Comparison of ENCODE assay signal across 10 cellular contexts in the genomic region with DNA sequence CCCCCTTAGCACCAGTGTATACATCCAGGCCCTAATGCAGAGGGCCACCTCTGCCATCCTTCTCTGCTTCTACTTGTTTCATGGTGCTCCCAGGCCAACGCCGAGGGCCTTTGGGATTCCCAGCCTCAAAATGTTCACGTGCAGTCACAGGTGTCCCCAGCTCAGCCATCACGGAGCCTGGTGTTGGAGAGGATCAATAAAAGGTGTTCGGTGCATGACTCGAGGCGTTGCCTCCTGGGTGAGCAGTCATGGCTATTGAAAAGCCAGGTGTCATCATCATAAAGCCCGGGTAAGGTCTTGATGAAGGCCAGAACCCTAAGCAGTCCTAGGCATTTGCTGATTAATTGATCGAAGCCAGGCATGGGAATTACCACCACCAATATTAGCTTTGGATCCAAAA.
DNase-seq lines count a peak whose midpoint lies in the region; ATAC-seq and TF ChIP-seq lines count a peak whose summit lies in the region.
"Had no signal": no experiment of that assay in that cellular context is flagged by ENCODE, and none has a peak within 500 bp of the region (broad histone marks: within the 10 kb centered on the region; RNA-seq: fewer than 3 reads in every experiment).

No MANE protein-coding gene starts in this region.

- no peak for ATAC-seq in HG03457 (IDR thresholded peaks at IDR 0.05; ENCODE audit: unreplicated experiment)

- no peak for DNase-seq in left ventricle myocardium inferior
- DNase-seq in cardiac septum (ENCODE audit: low spot score): no peak
- DNase-seq in esophagus squamous epithelium (lab: John Stamatoyannopoulos, UW): no peak
- no peak for DNase-seq in NCI-H146 (lab: John Stamatoyannopoulos, UW)
- no peak for DNase-seq in RPMI8226
- DNase-seq: activated naive CD8-positive, alpha-beta T cell treated with anti-CD3 and anti-CD28 coated beads, Interleukin-2, amount 50 U/mL, for 24 hours had no signal

- H3K27me3 ChIP-seq in left ventricle myocardium inferior (ENCODE audit: low read depth): no peaks in the 10 kb centered on the region
- H3K27me3 ChIP-seq in esophagus squamous epithelium: no peaks in the 10 kb centered on the region
- no peaks in the 10 kb centered on the region for H3K27me3 ChIP-seq in parathyroid adenoma (ENCODE audit: control insufficient read depth, insufficient read depth, low read length)
- H3K27me3 ChIP-seq: pancreas had no signal

- no peak overlapping the region for H3K4me2 ChIP-seq in parathyroid adenoma (ENCODE audit: low read length)

- intact Hi-C loops in left ventricle myocardium inferior (cut with micrococcal nuclease) (loop anchor here (5.0 kb wide), 1 partner anchor 292 kb away; no protein-coding TSS in a partner anchor), cardiac septum (cut with DNase I) (loop anchor here (2.0 to 5.0 kb wide), 4 partner anchors 16 to 417 kb away; a partner anchor contains a TSS), esophagus squamous epithelium (cut with DNase I) (loop anchor here (5.0 kb wide), 2 partner anchors 192 to 282 kb away; a partner anchor contains a TSS)

- 82 to 90% methylated on average over 5 to 9 of the region's 9 CpGs for WGBS in esophagus squamous epithelium, 2 donors
- 90% methylated on average over 9 of the region's 9 CpGs for WGBS in urinary bladder

- peaks cover 86% of the 10 kb centered on the region for H3K4me1 ChIP-seq in left ventricle myocardium inferior
- H3K4me1 ChIP-seq in esophagus squamous epithelium: peaks cover 5 to 30% (median 20%) of the 10 kb centered on the region in 3 donors
- no peaks in the 10 kb centered on the region for H3K4me1 ChIP-seq in parathyroid adenoma
- no peaks in the 10 kb centered on the region for H3K4me1 ChIP-seq in urinary bladder (ENCODE audit: insufficient read depth)
- H3K4me1 ChIP-seq: pancreas had no signal

- H3K9ac ChIP-seq in parathyroid adenoma: no peak overlapping the region

- peak overlapping the region; percentile 94 for H3K27ac ChIP-seq in left ventricle myocardium inferior (replicated peaks)
- H3K27ac ChIP-seq in esophagus squamous epithelium: peak overlapping the region; percentile 36 to 77 (median 76)
- peak overlapping the region; percentile 41 for H3K27ac ChIP-seq in parathyroid adenoma
- H3K27ac ChIP-seq in urinary bladder (ENCODE audit: low read depth): peak overlapping the region; percentile 45

- no peak overlapping the region for H2AFZ ChIP-seq in parathyroid adenoma

- H3K36me3 ChIP-seq in left ventricle myocardium inferior: no peaks in the 10 kb centered on the region
- no peaks in the 10 kb centered on the region for H3K36me3 ChIP-seq in esophagus squamous epithelium
- H3K36me3 ChIP-seq in parathyroid adenoma (ENCODE audit: control insufficient read depth, insufficient read depth, low read length): no peaks in the 10 kb centered on the region
- H3K36me3 ChIP-seq in urinary bladder (ENCODE audit: insufficient read depth): no peaks in the 10 kb centered on the region
- H3K36me3 ChIP-seq: pancreas had no signal

- no peaks in the 10 kb centered on the region for H3K9me3 ChIP-seq in left ventricle myocardium inferior (replicated peaks)
- H3K9me3 ChIP-seq in esophagus squamous epithelium: no peaks in the 10 kb centered on the region
- no peaks in the 10 kb centered on the region for H3K9me3 ChIP-seq in parathyroid adenoma (ENCODE audit: control insufficient read depth, low read length)
- H3K9me3 ChIP-seq: pancreas had no signal

- H3K79me2 ChIP-seq in parathyroid adenoma: no peaks in the 10 kb centered on the region

- H3K4me3 ChIP-seq in left ventricle myocardium inferior: no peak overlapping the region
- no peak overlapping the region for H3K4me3 ChIP-seq in esophagus squamous epithelium
- H3K4me3 ChIP-seq in parathyroid adenoma (ENCODE audit: low read depth, low read length): no peak overlapping the region
- H3K4me3 ChIP-seq in urinary bladder (ENCODE audit: low read depth, low read length): no peak overlapping the region

- no peak for TF ChIP-seq POLR2A in esophagus squamous epithelium (IDR thresholded peaks at IDR 0.05)

- TF ChIP-seq CTCF in left ventricle myocardium inferior (IDR thresholded peaks at IDR 0.05; ENCODE audit: borderline replicate concordance): no peak
- TF ChIP-seq CTCF in esophagus squamous epithelium (IDR thresholded peaks at IDR 0.05): no peak
- TF ChIP-seq CTCF in parathyroid adenoma (IDR thresholded peaks at IDR 0.05): no peak

Comparison
In these comparisons a context has a peak if more than half of its experiments do, and no peak if none do; other contexts are left out.
1. H3K27ac ChIP-seq: peak in every context shown above with its lines; median percentile 94 in left ventricle myocardium inferior; 76 in esophagus squamous epithelium; 45 in urinary bladder; 41 in parathyroid adenoma.